20 cellular contexts compared by ENCODE assay signal in the genomic region with DNA sequence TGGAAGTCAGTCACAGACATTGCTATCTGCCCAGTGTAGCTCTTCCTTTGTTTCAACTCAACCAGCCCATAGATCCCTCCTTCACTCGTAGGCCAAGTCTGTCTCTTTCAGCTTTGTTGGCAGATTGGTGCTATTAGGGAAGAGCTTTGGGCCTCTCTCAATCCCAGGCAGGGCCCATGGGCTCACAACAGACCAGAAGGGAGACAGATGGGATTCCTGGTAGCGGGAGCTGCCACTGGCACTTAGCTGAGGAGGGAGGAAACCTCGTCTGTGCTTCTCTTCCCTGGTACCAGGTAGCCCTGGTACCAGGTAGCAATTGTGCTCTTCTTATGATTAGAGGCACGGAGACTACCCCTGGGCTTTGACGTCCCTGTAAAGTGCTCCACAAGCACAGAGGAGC.
"Had no signal": no experiment of that assay in that cellular context is flagged by ENCODE, and none has a peak within 500 bp of the region (broad histone marks: within the 10 kb centered on the region; RNA-seq: fewer than 3 reads in every experiment).

No MANE protein-coding gene starts in this region.

- H3K9ac ChIP-seq: parathyroid adenoma had no signal

- H3K27ac ChIP-seq: foreskin keratinocyte, hepatocyte, left ventricle myocardium inferior, parathyroid adenoma, prostate gland, right lobe of liver, tibial artery, upper lobe of right lung, vagina had no signal

- H2AFZ ChIP-seq: hepatocyte, parathyroid adenoma had no signal

- H3K4me1 ChIP-seq: foreskin keratinocyte, left ventricle myocardium inferior, parathyroid adenoma, prostate gland, right lobe of liver, tibial artery, upper lobe of right lung, vagina had no signal

- H3K79me2 ChIP-seq: hepatocyte, parathyroid adenoma had no signal

- H3K27me3 ChIP-seq: foreskin keratinocyte, hepatocyte, right lobe of liver, tibial artery, upper lobe of right lung, vagina had no signal

- H3K36me3 ChIP-seq: left ventricle myocardium inferior, prostate gland, right lobe of liver, tibial artery, upper lobe of right lung, vagina had no signal

- ATAC-seq: foreskin keratinocyte; left cardiac atrium; right lobe of liver; stimulated activated memory B cell treated with anti-CD40 and anti-IgM and Interleukin-4, amounts not matched to agents 10 μg/mL and 1 μg/mL and 100 μg/mL, for 72 hours; upper lobe of right lung had no signal

- H3K4me3 ChIP-seq: hepatocyte, left ventricle myocardium inferior, lung, prostate gland, right lobe of liver, tibial artery, upper lobe of right lung, vagina had no signal

- DNase-seq: effector CD4-positive, alpha-beta T cell; endodermal cell; erythroblast; foreskin keratinocyte; kidney; left cardiac atrium; left ventricle myocardium inferior; mesenchymal stem cell; midbrain; naive B cell; right lobe of liver; stimulated activated CD4-positive, alpha-beta T cell treated with anti-CD3 and anti-CD28 coated beads, Interleukin-4, amount 100 ng/mL, for 1 hour; tibial artery; upper lobe of right lung had no signal

- H3K9me3 ChIP-seq: prostate gland had no signal

- H3K4me2 ChIP-seq: hepatocyte had no signal
